Comparison of ENCODE assay signal across 13 cellular contexts in genomic region chr12:62714409-62715075, GRCh38.
DNase-seq lines count a peak whose midpoint lies in the region; ATAC-seq and TF ChIP-seq lines count a peak whose summit lies in the region.
"Had no signal": no experiment of that assay in that cellular context is flagged by ENCODE, and none has a peak within 500 bp of the region (broad histone marks: within the 10 kb centered on the region; RNA-seq: fewer than 3 reads in every experiment).

No MANE protein-coding gene starts in this region.

- no peaks in the 10 kb centered on the region for H3K9me3 Mint-ChIP-seq in activated CD4-positive, alpha-beta T cell treated with anti-CD3 and anti-CD28 coated beads, Interleukin-2, amount 10 ng/mL, durations not matched to agents 24 days and 14 days
- H3K9me3 Mint-ChIP-seq in activated naive CD8-positive, alpha-beta T cell treated with anti-CD3 and anti-CD28 coated beads for 36 hours = no peaks in the 10 kb centered on the region
- H3K9me3 Mint-ChIP-seq: activated naive CD4-positive, alpha-beta T cell treated with anti-CD3 and anti-CD28 coated beads for 36 hours; stimulated activated naive CD8-positive, alpha-beta T cell treated with anti-CD3 and anti-CD28 coated beads, Interleukin-15, Interleukin-2, amounts not matched to agents 100 ng/mL and 50 ng/mL, for 24 hours had no signal

- H3K4me1 ChIP-seq in adipocyte (ENCODE audit: control insufficient read depth, insufficient read depth, low read length) (peaks cover 55% of the 10 kb centered on the region), right atrium auricular region (peaks cover 0 to 28% of the 10 kb centered on the region in 2 donors)

- H3K4me1 Mint-ChIP-seq in activated CD4-positive, alpha-beta T cell treated with anti-CD3 and anti-CD28 coated beads, Interleukin-2, amount 10 ng/mL, durations not matched to agents 24 days and 14 days = no peaks in the 10 kb centered on the region
- no peaks in the 10 kb centered on the region for H3K4me1 Mint-ChIP-seq in activated naive CD8-positive, alpha-beta T cell treated with anti-CD3 and anti-CD28 coated beads for 36 hours

- TF ChIP-seq EP300 in Ishikawa (IDR thresholded peaks at IDR 0.05; ENCODE audit: borderline replicate concordance) = 0 out of 2 replicates have a peak, but pooled peaks have one; percentile 30

- TF ChIP-seq CTCF in right atrium auricular region (IDR thresholded peaks at IDR 0.05) = no peak

- H3K27me3 ChIP-seq in adipocyte (replicated peaks; ENCODE audit: control insufficient read depth, insufficient read depth, low read length) (no peaks in the 10 kb centered on the region), right atrium auricular region (no peaks in the 10 kb centered on the region)
- H3K27me3 ChIP-seq: neutrophil had no signal

- no peak overlapping the region for H3K4me3 ChIP-seq in adipocyte (ENCODE audit: low read length)
- H3K4me3 ChIP-seq in right atrium auricular region = no peak overlapping the region
- no peak overlapping the region for H3K4me3 ChIP-seq in skin epidermis
- H3K4me3 ChIP-seq: PC-9 had no signal

- no peak overlapping the region for H3K4me3 Mint-ChIP-seq in activated CD4-positive, alpha-beta T cell treated with anti-CD3 and anti-CD28 coated beads, Interleukin-2, amount 10 ng/mL, durations not matched to agents 24 days and 14 days
- H3K4me3 Mint-ChIP-seq in activated naive CD8-positive, alpha-beta T cell treated with anti-CD3 and anti-CD28 coated beads for 36 hours = no peak overlapping the region
- H3K4me3 Mint-ChIP-seq: activated naive CD4-positive, alpha-beta T cell treated with anti-CD3 and anti-CD28 coated beads for 36 hours; stimulated activated naive CD8-positive, alpha-beta T cell treated with anti-CD3 and anti-CD28 coated beads, Interleukin-15, Interleukin-2, amounts not matched to agents 100 ng/mL and 50 ng/mL, for 24 hours had no signal

- H3K27me3 Mint-ChIP-seq in activated CD4-positive, alpha-beta T cell treated with anti-CD3 and anti-CD28 coated beads, Interleukin-2, amount 10 ng/mL, durations not matched to agents 24 days and 14 days = peaks cover under 1% of the 10 kb centered on the region
- H3K27me3 Mint-ChIP-seq in activated naive CD8-positive, alpha-beta T cell treated with anti-CD3 and anti-CD28 coated beads for 36 hours = no peaks in the 10 kb centered on the region
- H3K27me3 Mint-ChIP-seq: stimulated activated naive CD8-positive, alpha-beta T cell treated with anti-CD3 and anti-CD28 coated beads, Interleukin-15, Interleukin-2, amounts not matched to agents 100 ng/mL and 50 ng/mL, for 24 hours had no signal

- ATAC-seq in HG03469 (IDR thresholded peaks at IDR 0.05; ENCODE audit: unreplicated experiment) = no peak
- ATAC-seq: HCT116 had no signal

- H3K36me3 Mint-ChIP-seq in activated CD4-positive, alpha-beta T cell treated with anti-CD3 and anti-CD28 coated beads, Interleukin-2, amount 10 ng/mL, durations not matched to agents 24 days and 14 days (ENCODE audit: low read depth) = no peaks in the 10 kb centered on the region
- no peaks in the 10 kb centered on the region for H3K36me3 Mint-ChIP-seq in activated naive CD8-positive, alpha-beta T cell treated with anti-CD3 and anti-CD28 coated beads for 36 hours

- H3K9ac ChIP-seq in adipocyte (ENCODE audit: low read length) = peak overlapping the region; percentile 51

- intact Hi-C loops in activated CD4-positive, alpha-beta T cell treated with anti-CD3 and anti-CD28 coated beads, Interleukin-2, amount 10 ng/mL, durations not matched to agents 24 days and 14 days (cut with micrococcal nuclease) = no loop called here

- DNase-seq in adipocyte (ENCODE audit: low read depth) = peak; percentile 36
- no peak for DNase-seq in right atrium auricular region (ENCODE audit: low spot score)
- no peak for DNase-seq in activated CD4-positive, alpha-beta T cell treated with anti-CD3 and anti-CD28 coated beads, Interleukin-2, amount 10 ng/mL, durations not matched to agents 24 days and 14 days
- DNase-seq in activated naive CD8-positive, alpha-beta T cell treated with anti-CD3 and anti-CD28 coated beads for 36 hours = no peak
- DNase-seq: activated naive CD4-positive, alpha-beta T cell treated with anti-CD3 and anti-CD28 coated beads for 36 hours; PC-9; T-helper 9 cell had no signal

- H3K27ac Mint-ChIP-seq in activated CD4-positive, alpha-beta T cell treated with anti-CD3 and anti-CD28 coated beads, Interleukin-2, amount 10 ng/mL, durations not matched to agents 24 days and 14 days = no peak overlapping the region
- no peak overlapping the region for H3K27ac Mint-ChIP-seq in activated naive CD8-positive, alpha-beta T cell treated with anti-CD3 and anti-CD28 coated beads for 36 hours
- H3K27ac Mint-ChIP-seq: activated naive CD4-positive, alpha-beta T cell treated with anti-CD3 and anti-CD28 coated beads for 36 hours; stimulated activated naive CD8-positive, alpha-beta T cell treated with anti-CD3 and anti-CD28 coated beads, Interleukin-15, Interleukin-2, amounts not matched to agents 100 ng/mL and 50 ng/mL, for 24 hours had no signal

- H3K27ac ChIP-seq in right atrium auricular region = peak overlapping the region; percentile 12 to 62
- peak overlapping the region in 15 of 21 experiments; percentile 0 to 78 (median 33) for H3K27ac ChIP-seq in skin epidermis
- H3K27ac ChIP-seq: neutrophil, PC-9 had no signal

- H3K9me3 ChIP-seq in adipocyte (ENCODE audit: control insufficient read depth, low read length) = no peaks in the 10 kb centered on the region
- H3K9me3 ChIP-seq in right atrium auricular region = no peaks in the 10 kb centered on the region
- H3K9me3 ChIP-seq: neutrophil had no signal

- no peak; the same call in 1 of the 2 replicates for TF ChIP-seq RAD21 in Ishikawa (IDR thresholded peaks at IDR 0.05; ENCODE audit: low read depth)

- H3K36me3 ChIP-seq in adipocyte (ENCODE audit: control insufficient read depth, insufficient read depth, low read length, severe bottlenecking) (no peaks in the 10 kb centered on the region), right atrium auricular region (no peaks in the 10 kb centered on the region)

TF ChIP-seq in Ishikawa, 13 proteins besides CTCF, POLR2A, EP300 and RAD21:
- TF ChIP-seq NFIC (IDR thresholded peaks at IDR 0.05) (peak; percentile 82), ZBTB7A (IDR thresholded peaks at IDR 0.05; ENCODE audit: low read depth) (peak; percentile 60; the same call in 1 of the 2 replicates), CREB1 (IDR thresholded peaks at IDR 0.05; ENCODE audit: low read depth) (no peak), TCF12 (IDR thresholded peaks at IDR 0.05; ENCODE audit: low read depth) (0 out of 2 replicates have a peak, but pooled peaks have one; percentile 19), CEBPB (IDR thresholded peaks at IDR 0.05) (no peak), EGR1 (IDR thresholded peaks at IDR 0.05) (no peak), USF1 (IDR thresholded peaks at IDR 0.05) (no peak), FOXM1 (IDR thresholded peaks at IDR 0.05; ENCODE audit: borderline replicate concordance, low read depth) (0 out of 2 replicates have a peak, but pooled peaks have one; percentile 27), YY1 (IDR thresholded peaks at IDR 0.05; ENCODE audit: low read depth) (no peak)
- TF ChIP-seq, protein P1, sequence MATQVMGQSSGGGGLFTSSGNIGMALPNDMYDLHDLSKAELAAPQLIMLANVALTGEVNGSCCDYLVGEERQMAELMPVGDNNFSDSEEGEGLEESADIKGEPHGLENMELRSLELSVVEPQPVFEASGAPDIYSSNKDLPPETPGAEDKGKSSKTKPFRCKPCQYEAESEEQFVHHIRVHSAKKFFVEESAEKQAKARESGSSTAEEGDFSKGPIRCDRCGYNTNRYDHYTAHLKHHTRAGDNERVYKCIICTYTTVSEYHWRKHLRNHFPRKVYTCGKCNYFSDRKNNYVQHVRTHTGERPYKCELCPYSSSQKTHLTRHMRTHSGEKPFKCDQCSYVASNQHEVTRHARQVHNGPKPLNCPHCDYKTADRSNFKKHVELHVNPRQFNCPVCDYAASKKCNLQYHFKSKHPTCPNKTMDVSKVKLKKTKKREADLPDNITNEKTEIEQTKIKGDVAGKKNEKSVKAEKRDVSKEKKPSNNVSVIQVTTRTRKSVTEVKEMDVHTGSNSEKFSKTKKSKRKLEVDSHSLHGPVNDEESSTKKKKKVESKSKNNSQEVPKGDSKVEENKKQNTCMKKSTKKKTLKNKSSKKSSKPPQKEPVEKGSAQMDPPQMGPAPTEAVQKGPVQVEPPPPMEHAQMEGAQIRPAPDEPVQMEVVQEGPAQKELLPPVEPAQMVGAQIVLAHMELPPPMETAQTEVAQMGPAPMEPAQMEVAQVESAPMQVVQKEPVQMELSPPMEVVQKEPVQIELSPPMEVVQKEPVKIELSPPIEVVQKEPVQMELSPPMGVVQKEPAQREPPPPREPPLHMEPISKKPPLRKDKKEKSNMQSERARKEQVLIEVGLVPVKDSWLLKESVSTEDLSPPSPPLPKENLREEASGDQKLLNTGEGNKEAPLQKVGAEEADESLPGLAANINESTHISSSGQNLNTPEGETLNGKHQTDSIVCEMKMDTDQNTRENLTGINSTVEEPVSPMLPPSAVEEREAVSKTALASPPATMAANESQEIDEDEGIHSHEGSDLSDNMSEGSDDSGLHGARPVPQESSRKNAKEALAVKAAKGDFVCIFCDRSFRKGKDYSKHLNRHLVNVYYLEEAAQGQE (IDR thresholded peaks at IDR 0.05; ENCODE audit: low read depth) = no peak
- TF ChIP-seq, protein P2, sequence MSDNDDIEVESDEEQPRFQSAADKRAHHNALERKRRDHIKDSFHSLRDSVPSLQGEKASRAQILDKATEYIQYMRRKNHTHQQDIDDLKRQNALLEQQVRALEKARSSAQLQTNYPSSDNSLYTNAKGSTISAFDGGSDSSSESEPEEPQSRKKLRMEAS (IDR thresholded peaks at IDR 0.05) = peak; percentile 56
